In genomic region chr10:24950439-24950838, GRCh38 we compare ENCODE assay signal across 23 cellular contexts.
"Had no signal": no experiment of that assay in that cellular context is flagged by ENCODE, and none has a peak within 500 bp of the region (broad histone marks: within the 10 kb centered on the region; RNA-seq: fewer than 3 reads in every experiment).

No MANE protein-coding gene starts in this region.

- ATAC-seq: activated T-helper 17 cell treated with anti-CD3 and anti-CD28 coated beads, Interleukin-2, amount 50 U/mL, for 72 hours; heart left ventricle; left lung; naive thymus-derived CD8-positive, alpha-beta T cell; right cardiac atrium had no signal

- H3K36me3 Mint-ChIP-seq: naive thymus-derived CD8-positive, alpha-beta T cell had no signal

- H3K9me3 Mint-ChIP-seq: activated CD4-positive, alpha-beta T cell treated with anti-CD3 and anti-CD28 coated beads, Interleukin-2, amount 10 ng/mL, durations not matched to agents 7 days and 5 days; naive thymus-derived CD8-positive, alpha-beta T cell; T-helper 2 cell treated with Interferon-gamma antibody and Interleukin-4, amounts not matched to agents 5 μg/mL and 100 μg/mL, for 36 hours had no signal

- H3K27me3 ChIP-seq: heart left ventricle, SJCRH30, suprapubic skin, upper lobe of left lung had no signal

- DNase-seq: activated CD4-positive, alpha-beta T cell treated with anti-CD3 and anti-CD28 coated beads, Interleukin-2, amount 10 ng/mL, durations not matched to agents 7 days and 5 days; activated CD4-positive, CD25-positive, alpha-beta regulatory T cell; activated naive CD4-positive, alpha-beta T cell treated with Interleukin-2 at 50 U/mL for 16 hours; effector CD8-positive, alpha-beta T cell; foreskin melanocyte; heart left ventricle; islet precursor cell; left lung; naive thymus-derived CD8-positive, alpha-beta T cell; right cardiac atrium; SJCRH30; stimulated activated CD4-positive, alpha-beta T cell treated with anti-CD3 and anti-CD28 coated beads, Interleukin-15, amount 100 ng/mL, for 24 hours; stimulated activated CD4-positive, alpha-beta T cell treated with anti-CD3 and anti-CD28 coated beads, Interleukin-4, amount 100 ng/mL, for 24 hours; stimulated activated CD8-positive, alpha-beta memory T cell treated with anti-CD3 and anti-CD28 coated beads, Interleukin-4, amount 100 ng/mL, for 48 hours; stimulated activated naive CD8-positive, alpha-beta T cell treated with anti-CD3 and anti-CD28 coated beads, Interleukin-15, Interleukin-2, amounts not matched to agents 100 U/mL and 50 U/mL, for 24 hours; SW 1271; upper lobe of left lung had no signal

- H3K4me3 Mint-ChIP-seq: T-helper 2 cell treated with Interferon-gamma antibody and Interleukin-4, amounts not matched to agents 5 μg/mL and 100 μg/mL, for 36 hours had no signal

- H3K27me3 Mint-ChIP-seq: activated CD4-positive, alpha-beta T cell treated with anti-CD3 and anti-CD28 coated beads, Interleukin-2, amount 10 ng/mL, durations not matched to agents 7 days and 5 days; activated T-helper 17 cell treated with anti-CD3 and anti-CD28 coated beads, Interleukin-2, amount 50 U/mL, for 72 hours; progenitor cell of endocrine pancreas had no signal

- H3K27ac Mint-ChIP-seq: activated CD4-positive, alpha-beta T cell treated with anti-CD3 and anti-CD28 coated beads, Interleukin-2, amount 10 ng/mL, durations not matched to agents 7 days and 5 days; activated T-helper 17 cell treated with anti-CD3 and anti-CD28 coated beads, Interleukin-2, amount 50 U/mL, for 72 hours; T-helper 2 cell treated with Interferon-gamma antibody and Interleukin-4, amounts not matched to agents 5 μg/mL and 100 μg/mL, for 36 hours had no signal

- H3K4me3 ChIP-seq: coronary artery, heart left ventricle, left lung, SJCRH30, skin epidermis, suprapubic skin, upper lobe of left lung had no signal

- H3K27ac ChIP-seq: coronary artery, left lung, SJCRH30, suprapubic skin, upper lobe of left lung had no signal
